Comparison of ENCODE assay signal across 10 cellular contexts in the genomic region with DNA sequence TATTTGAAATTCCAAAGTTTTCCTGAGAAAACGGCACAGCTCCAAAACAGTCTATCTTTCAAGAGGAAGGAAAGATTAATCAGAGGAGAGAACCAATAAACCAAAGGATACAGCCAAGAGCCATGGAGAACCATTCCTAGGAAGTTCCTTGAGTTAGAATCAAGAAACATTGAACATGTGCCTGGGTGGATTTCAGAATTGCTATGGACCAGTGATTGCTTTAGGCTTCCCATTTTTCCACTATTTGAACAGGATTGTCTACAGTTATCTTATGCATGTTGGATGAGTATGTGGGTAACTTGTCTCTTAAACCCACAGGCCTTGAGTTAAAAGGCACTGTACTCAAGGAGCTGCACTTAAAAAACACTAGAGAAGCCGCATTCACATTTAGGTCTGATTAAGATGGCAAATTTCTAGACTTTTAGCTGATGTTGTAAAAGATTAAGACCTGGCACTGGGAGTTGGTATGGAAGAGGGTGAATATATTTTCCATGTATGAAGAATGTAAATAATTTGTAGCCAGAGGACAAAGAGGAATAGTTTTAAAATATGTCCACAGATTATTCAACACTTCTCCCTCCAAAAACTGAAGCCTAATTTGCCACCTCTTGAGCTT. TPM values are rescaled to one million over a fixed set of nuclear protein-coding genes. Genes with fewer than 3 reads are reported as not detected.
"Had no signal": no experiment of that assay in that cellular context is flagged by ENCODE, and none has a peak within 500 bp of the region (broad histone marks: within the 10 kb centered on the region; RNA-seq: fewer than 3 reads in every experiment).

No MANE protein-coding gene starts in this region.

- H3K4me3 Mint-ChIP-seq: IgD-negative memory B cell had no signal

- H3K27ac Mint-ChIP-seq: IgD-negative memory B cell had no signal

- FAIRE-seq: HepG2, HTR-8/SVneo had no signal

- H3K36me3 Mint-ChIP-seq: IgD-negative memory B cell had no signal

- ATAC-seq: HepG2 had no signal

- H3K9ac ChIP-seq: KMS-11 had no signal

- H3K4me1 Mint-ChIP-seq: IgD-negative memory B cell had no signal

- H3K4me2 ChIP-seq: KMS-11 had no signal

- DNase-seq: IMR-90, KBM-7, KG1 had no signal

- H3K27ac ChIP-seq: HL-60, KMS-11 had no signal

RNA-seq across cellular contexts. Expression of a gene that starts 11.2 kb away (rescaled TPM):
- total RNA-seq: HepG2, HT-29, HT1080, IMR-90 had no signal
- polyA plus RNA-seq: HepG2, IgD-negative memory B cell, IMR-90 had no signal
